ENCODE assay signal across 8 cellular contexts in genomic region chr15:78298983-78299301, GRCh38. TPM values are rescaled to one million over a fixed set of nuclear protein-coding genes. Genes with fewer than 3 reads are reported as not detected.
DNase-seq lines count a peak whose midpoint lies in the region; ATAC-seq and TF ChIP-seq lines count a peak whose summit lies in the region.

No MANE protein-coding gene starts in this region.

- in situ Hi-C loops in gastrocnemius medialis (cut with MboI; ENCODE audit: low sequenced_read_pairs in 4 of 4) = no loop called here

- intact Hi-C loops in activated CD8-positive, alpha-beta T cell treated with anti-CD3 and anti-CD28 coated beads for 36 hours (cut with micrococcal nuclease) = no loop called here
- intact Hi-C loops in left ventricle myocardium inferior (cut with micrococcal nuclease) = no loop called here
- intact Hi-C loops in gastrocnemius medialis (cut with DNase I; ENCODE audit: low total_unique reads) = loop anchor here (1.0 to 2.0 kb wide), 2 partner anchors 34 to 139 kb away; partner anchors contain the start of genes DNAJA4 and IREB2

- ATAC-seq in activated CD8-positive, alpha-beta memory T cell treated with anti-CD3 and anti-CD28 coated beads, Interleukin-2, amount 10 ng/mL, durations not matched to agents 7 days and 5 days = peak; percentile 50
- ATAC-seq in HG03175 (IDR thresholded peaks at IDR 0.05; ENCODE audit: unreplicated experiment) (peak; percentile 19), gastrocnemius medialis (peak; percentile 57 to 65)
- peak; percentile 51 for ATAC-seq in activated CD8-positive, alpha-beta T cell treated with anti-CD3 and anti-CD28 coated beads for 36 hours

- CTCF ChIA-PET in activated CD8-positive, alpha-beta memory T cell treated with anti-CD3 and anti-CD28 coated beads, Interleukin-2, amount 10 ng/mL, durations not matched to agents 7 days and 5 days (lab: Charles Lee) = interaction anchor here (0.9 to 2.1 kb wide), 8 partner anchors 12 to 441 kb away, joined by 3 to 25 read pairs (median 4); partner anchors contain the start of genes DNAJA4 and IREB2
- CTCF ChIA-PET in activated CD8-positive, alpha-beta T cell treated with anti-CD3 and anti-CD28 coated beads for 36 hours (lab: Charles Lee) = interaction anchor here (0.8 to 1.8 kb wide), 8 partner anchors 9 to 247 kb away, joined by 3 to 8 read pairs (median 4); no protein-coding TSS in a partner anchor

- H3K27ac Mint-ChIP-seq in activated CD8-positive, alpha-beta memory T cell treated with anti-CD3 and anti-CD28 coated beads, Interleukin-2, amount 10 ng/mL, durations not matched to agents 7 days and 5 days = peak overlapping the region; percentile 95
- peak overlapping the region; percentile 92 for H3K27ac Mint-ChIP-seq in activated CD8-positive, alpha-beta T cell treated with anti-CD3 and anti-CD28 coated beads for 36 hours

- H3K27ac ChIP-seq in left ventricle myocardium inferior (replicated peaks) (peak overlapping the region; percentile 82), gastrocnemius medialis (peak overlapping the region; percentile 84 to 88 (median 85))

- H3K27me3 Mint-ChIP-seq in activated CD8-positive, alpha-beta memory T cell treated with anti-CD3 and anti-CD28 coated beads, Interleukin-2, amount 10 ng/mL, durations not matched to agents 7 days and 5 days = peaks cover 7% of the 10 kb centered on the region
- H3K27me3 Mint-ChIP-seq in activated CD8-positive, alpha-beta T cell treated with anti-CD3 and anti-CD28 coated beads for 36 hours = no peaks in the 10 kb centered on the region

- H3K4me1 Mint-ChIP-seq in activated CD8-positive, alpha-beta memory T cell treated with anti-CD3 and anti-CD28 coated beads, Interleukin-2, amount 10 ng/mL, durations not matched to agents 7 days and 5 days = peaks cover 43% of the 10 kb centered on the region
- H3K4me1 Mint-ChIP-seq in activated CD8-positive, alpha-beta T cell treated with anti-CD3 and anti-CD28 coated beads for 36 hours (ENCODE audit: low read depth) = peaks cover 28% of the 10 kb centered on the region

- H3K9me3 ChIP-seq in left ventricle myocardium inferior (replicated peaks) (no peaks in the 10 kb centered on the region), gastrocnemius medialis (no peaks in the 10 kb centered on the region)

- peak overlapping the region; percentile 97 for H3K4me3 Mint-ChIP-seq in activated CD8-positive, alpha-beta memory T cell treated with anti-CD3 and anti-CD28 coated beads, Interleukin-2, amount 10 ng/mL, durations not matched to agents 7 days and 5 days
- H3K4me3 Mint-ChIP-seq in activated CD8-positive, alpha-beta T cell treated with anti-CD3 and anti-CD28 coated beads for 36 hours = peak overlapping the region; percentile 96

- DNase-seq in activated CD8-positive, alpha-beta memory T cell treated with anti-CD3 and anti-CD28 coated beads, Interleukin-2, amount 10 ng/mL, durations not matched to agents 7 days and 5 days = peak; percentile 46
- DNase-seq in activated CD8-positive, alpha-beta memory T cell treated with anti-CD3 and anti-CD28 coated beads, Interleukin-2, amount 50 U/mL, for 4 hours = no peak
- DNase-seq in activated CD8-positive, alpha-beta T cell treated with anti-CD3 and anti-CD28 coated beads for 36 hours = no peak
- no peak for DNase-seq in left ventricle myocardium inferior
- DNase-seq in gastrocnemius medialis = no peak
- no peak for DNase-seq in KG1 (lab: John Stamatoyannopoulos, UW)
- DNase-seq in NCI-H2171 (lab: John Stamatoyannopoulos, UW) = no peak

- H3K36me3 Mint-ChIP-seq in activated CD8-positive, alpha-beta memory T cell treated with anti-CD3 and anti-CD28 coated beads, Interleukin-2, amount 10 ng/mL, durations not matched to agents 7 days and 5 days = no peaks in the 10 kb centered on the region
- H3K36me3 Mint-ChIP-seq in activated CD8-positive, alpha-beta T cell treated with anti-CD3 and anti-CD28 coated beads for 36 hours (ENCODE audit: low read depth) = peaks cover 13% of the 10 kb centered on the region

- H3K36me3 ChIP-seq in left ventricle myocardium inferior (peaks cover 6% of the 10 kb centered on the region), gastrocnemius medialis (peaks cover 0 to 3% of the 10 kb centered on the region in 2 donors)

- TF ChIP-seq CTCF in activated CD8-positive, alpha-beta T cell treated with anti-CD3 and anti-CD28 coated beads for 36 hours (IDR thresholded peaks at IDR 0.05) = no peak
- TF ChIP-seq CTCF in left ventricle myocardium inferior (IDR thresholded peaks at IDR 0.05; ENCODE audit: borderline replicate concordance) (no peak), gastrocnemius medialis (IDR thresholded peaks at IDR 0.05 in 4 of 5, conservative IDR thresholded peaks at IDR 0.05 in 1 of 5) (no peak)

- peaks cover 7% of the 10 kb centered on the region for H3K27me3 ChIP-seq in left ventricle myocardium inferior (ENCODE audit: low read depth)
- H3K27me3 ChIP-seq in gastrocnemius medialis = no peaks in the 10 kb centered on the region

- H3K9me3 Mint-ChIP-seq in activated CD8-positive, alpha-beta memory T cell treated with anti-CD3 and anti-CD28 coated beads, Interleukin-2, amount 10 ng/mL, durations not matched to agents 7 days and 5 days (ENCODE audit: low read depth) = no peaks in the 10 kb centered on the region
- no peaks in the 10 kb centered on the region for H3K9me3 Mint-ChIP-seq in activated CD8-positive, alpha-beta T cell treated with anti-CD3 and anti-CD28 coated beads for 36 hours

- H3K4me3 ChIP-seq in left ventricle myocardium inferior (peak overlapping the region; percentile 84), gastrocnemius medialis (peak overlapping the region; percentile 74 to 98 (median 92))

- TF ChIP-seq POLR2A in gastrocnemius medialis (IDR thresholded peaks at IDR 0.05) = no peak

- peaks cover 23% of the 10 kb centered on the region for H3K4me1 ChIP-seq in left ventricle myocardium inferior
- peaks cover 16 to 19% of the 10 kb centered on the region in 2 donors for H3K4me1 ChIP-seq in gastrocnemius medialis

- POLR2A ChIA-PET in activated CD8-positive, alpha-beta T cell treated with anti-CD3 and anti-CD28 coated beads for 36 hours (lab: Charles Lee) = interaction anchor here (1.0 to 4.8 kb wide), 9 partner anchors 8 to 178 kb away, joined by 3 to 32 read pairs (median 3); partner anchors contain the start of genes DNAJA4 and IREB2

RNA-seq across cellular contexts. Expression of gene SKIC8, which starts 0.5 kb away (rescaled TPM):
- total RNA-seq in activated CD8-positive, alpha-beta memory T cell treated with anti-CD3 and anti-CD28 coated beads, Interleukin-2, amount 10 ng/mL, durations not matched to agents 7 days and 5 days = 10 to 100 TPM; 40.5 to 48.1 TPM
- 10 to 100 TPM; 63.0 to 64.5 TPM for total RNA-seq in activated CD8-positive, alpha-beta T cell treated with anti-CD3 and anti-CD28 coated beads for 36 hours
- 24.6 TPM for total RNA-seq in left ventricle myocardium inferior
- 10 to 100 TPM; 36.9 to 48.6 (median 42.7) TPM for total RNA-seq in gastrocnemius medialis

RNA-seq across cellular contexts. Expression of gene DNAJA4, which starts 34.6 kb away (rescaled TPM):
- 10 to 100 TPM; 34.0 to 35.8 TPM for total RNA-seq in activated CD8-positive, alpha-beta memory T cell treated with anti-CD3 and anti-CD28 coated beads, Interleukin-2, amount 10 ng/mL, durations not matched to agents 7 days and 5 days
- 10 to 100 TPM; 38.1 to 38.8 TPM for total RNA-seq in activated CD8-positive, alpha-beta T cell treated with anti-CD3 and anti-CD28 coated beads for 36 hours
- total RNA-seq in left ventricle myocardium inferior = 115 TPM
- 100 to 1,000 TPM in 1 of 4 donors, 10 to 100 TPM in 3; 13.7 to 120 (median 37.8) TPM for total RNA-seq in gastrocnemius medialis

RNA-seq across cellular contexts. Expression of gene CRABP1, which starts 41.2 kb away (rescaled TPM):
- total RNA-seq in activated CD8-positive, alpha-beta memory T cell treated with anti-CD3 and anti-CD28 coated beads, Interleukin-2, amount 10 ng/mL, durations not matched to agents 7 days and 5 days = not detected
- total RNA-seq in activated CD8-positive, alpha-beta T cell treated with anti-CD3 and anti-CD28 coated beads for 36 hours = under 1 TPM in 1 of 2 experiments, not detected in 1; 0.36 TPM
- total RNA-seq in left ventricle myocardium inferior (not detected), gastrocnemius medialis (not detected)
